Comparison of ENCODE assay signal across 19 cellular contexts in the genomic region with DNA sequence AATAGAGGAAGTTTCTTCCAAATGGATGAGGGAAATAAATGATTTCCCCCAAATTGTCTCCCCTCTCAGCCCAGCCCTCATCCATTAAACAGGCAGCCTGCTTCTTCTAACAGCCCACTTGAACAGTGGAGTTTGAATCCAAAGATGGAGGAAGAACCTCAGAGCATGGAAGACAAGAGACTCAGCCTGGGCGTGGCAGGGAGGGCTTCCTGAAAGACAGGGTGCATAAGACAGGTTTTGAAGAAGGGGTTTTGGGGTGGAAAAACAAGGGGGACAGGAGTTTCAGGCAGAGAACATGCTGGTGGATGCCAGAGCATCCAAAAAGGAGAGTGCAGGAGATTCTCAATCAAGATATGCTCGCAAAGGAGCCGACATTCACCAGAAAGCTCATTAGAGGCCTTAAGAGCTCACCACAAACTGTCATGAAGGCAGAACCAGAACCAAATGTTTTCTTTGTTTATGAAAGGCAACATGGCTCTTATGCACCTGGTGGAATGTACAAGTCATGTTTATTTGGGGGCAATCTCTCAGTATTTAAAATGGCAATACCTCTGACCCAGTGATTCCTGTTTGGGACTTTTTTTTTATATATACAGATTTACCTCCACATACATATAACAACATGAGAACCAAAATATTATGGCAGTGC. TPM values are rescaled to one million over a fixed set of nuclear protein-coding genes. Genes with fewer than 3 reads are reported as not detected.
DNase-seq lines count a peak whose midpoint lies in the region; ATAC-seq and TF ChIP-seq lines count a peak whose summit lies in the region.
"Had no signal": no experiment of that assay in that cellular context is flagged by ENCODE, and none has a peak within 500 bp of the region (broad histone marks: within the 10 kb centered on the region; RNA-seq: fewer than 3 reads in every experiment).

No MANE protein-coding gene starts in this region.

- H3K23ac ChIP-seq in neuronal stem cell (ENCODE audit: low read depth, low read length, poor library complexity) = no peak overlapping the region

- H3K27ac ChIP-seq in neuronal stem cell (replicated peaks; ENCODE audit: low read length) = no peak overlapping the region
- H3K27ac ChIP-seq: coronary artery, epithelial cell of prostate, Peyer's patch, sigmoid colon had no signal

- H3K4me3 ChIP-seq in choroid plexus epithelial cell (ENCODE audit: low read depth, low read length) (no peak overlapping the region), neuronal stem cell (ENCODE audit: low read length in 2 of 2) (no peak overlapping the region)
- H3K4me3 ChIP-seq: coronary artery, Peyer's patch, sigmoid colon had no signal

- H3K4me2 ChIP-seq in neuronal stem cell (ENCODE audit: insufficient read depth, low read length, poor library complexity, severe bottlenecking) = no peak overlapping the region

- no peak overlapping the region for H2BK120ac ChIP-seq in neuronal stem cell (ENCODE audit: low read depth, low read length)

- no peaks in the 10 kb centered on the region for H3K36me3 ChIP-seq in neuronal stem cell (replicated peaks in 1 of 2; ENCODE audit: control insufficient read depth in 2 of 2, insufficient read depth in 2 of 2, low read length in 2 of 2)
- H3K36me3 ChIP-seq: Peyer's patch, sigmoid colon had no signal

- TF ChIP-seq CTCF in choroid plexus epithelial cell (conservative IDR thresholded peaks at IDR 0.05; ENCODE audit: low read depth, low read length) = no peak

- no peak overlapping the region for H3K18ac ChIP-seq in neuronal stem cell (ENCODE audit: low read length)

- ATAC-seq in HG03442 (IDR thresholded peaks at IDR 0.05; ENCODE audit: unreplicated experiment) = no peak
- no peak for ATAC-seq in HG03097 (IDR thresholded peaks at IDR 0.05; ENCODE audit: low FRiP score, unreplicated experiment)
- no peak for ATAC-seq in HG02610 (IDR thresholded peaks at IDR 0.05; ENCODE audit: unreplicated experiment)
- ATAC-seq: activated naive CD8-positive, alpha-beta T cell treated with anti-CD3 and anti-CD28 coated beads, Interleukin-2, amount 50 U/mL, for 24 hours had no signal

- no peaks in the 10 kb centered on the region for H3K79me1 ChIP-seq in neuronal stem cell (ENCODE audit: low read depth, low read length)

- peaks cover 0 to 41% of the 10 kb centered on the region in 2 donors for H3K9me3 ChIP-seq in neuronal stem cell (replicated peaks in 1 of 2; ENCODE audit: control insufficient read depth in 2 of 2, insufficient read depth in 1 of 2, low read depth in 1 of 2, low read length in 2 of 2)
- H3K9me3 ChIP-seq: Peyer's patch had no signal

- no peak overlapping the region for H2BK15ac ChIP-seq in neuronal stem cell (ENCODE audit: low read length)

- no peak overlapping the region for H2AK5ac ChIP-seq in neuronal stem cell (ENCODE audit: low read depth, low read length)

- no peak overlapping the region for H4K91ac ChIP-seq in neuronal stem cell (ENCODE audit: low read depth, low read length, poor library complexity)

- whole genome bisulfite sequencing in neuronal stem cell (ENCODE audit: extremely low coverage in 2 of 2, insufficient read length in 2 of 2, insufficient replicate concordance in 1 of 2), 2 donors = no CpG with 5 or more reads among the region's 3 CpGs

- no peak overlapping the region for H2BK5ac ChIP-seq in neuronal stem cell (ENCODE audit: low read length)

- no peak overlapping the region for H2BK12ac ChIP-seq in neuronal stem cell (ENCODE audit: low read length)

- H3K14ac ChIP-seq in neuronal stem cell (ENCODE audit: low read length) = no peak overlapping the region

- H3K9ac ChIP-seq in neuronal stem cell (ENCODE audit: low read depth, low read length, poor library complexity) = no peak overlapping the region

- H3K4ac ChIP-seq in neuronal stem cell (ENCODE audit: low read length) = no peak overlapping the region

- peaks cover 0 to 49% (median 0%) of the 10 kb centered on the region in 3 experiments for H3K27me3 ChIP-seq in neuronal stem cell (ENCODE audit: control insufficient read depth in 3 of 3, insufficient read depth in 3 of 3, low read depth in 1 of 3, low read length in 3 of 3)
- H3K27me3 ChIP-seq: Peyer's patch had no signal

- DNase-seq in NCI-H345 (lab: John Stamatoyannopoulos, UW) (peak; percentile 27), NCI-H345 treated with DMSO at 0.1 percent for 48 hours (lab: John Stamatoyannopoulos, UW; ENCODE audit: unreplicated experiment) (no peak), M059J (ENCODE audit: low read depth) (peak; percentile 34), choroid plexus epithelial cell (ENCODE audit: low read depth) (peak; percentile 36), neuronal stem cell (ENCODE audit: low spot score) (peak; percentile 44)
- DNase-seq: activated naive CD8-positive, alpha-beta T cell treated with anti-CD3 and anti-CD28 coated beads, Interleukin-2, amount 50 U/mL, for 24 hours; activated T-cell treated with anti-CD3 and anti-CD28 coated beads, Interleukin-2, amount 50 U/mL, for 1 hour; CD8-positive, alpha-beta memory T cell; NCI-H774; Peyer's patch; sigmoid colon had no signal

- H2AFZ ChIP-seq in neuronal stem cell (ENCODE audit: low read length) = no peak overlapping the region

- peaks cover 0 to 3% of the 10 kb centered on the region in 2 donors for H3K4me1 ChIP-seq in neuronal stem cell (ENCODE audit: control insufficient read depth in 2 of 2, insufficient read depth in 1 of 2, low read depth in 1 of 2, low read length in 2 of 2)
- H3K4me1 ChIP-seq: Peyer's patch, sigmoid colon had no signal

- no peak overlapping the region for H4K8ac ChIP-seq in neuronal stem cell (ENCODE audit: low read depth, low read length)

RNA-seq across cellular contexts. Expression of a gene that starts 26.5 kb away (rescaled TPM):
- not detected in 2 replicates for total RNA-seq in M059J (2014; rRNA removed; shearing (Covaris generic))
- polyA plus RNA-seq in neuronal stem cell (2013, experiment 1 of 2) = 0.04 TPM
- 0.04 TPM for polyA plus RNA-seq in neuronal stem cell (2013, experiment 2 of 2)
- total RNA-seq: CD8-positive, alpha-beta memory T cell; HT1080; neural crest cell; sigmoid colon; subcutaneous adipose tissue had no signal

RNA-seq across cellular contexts. Expression of a gene that starts 40.9 kb away (rescaled TPM):
- not detected in 2 replicates for total RNA-seq in M059J (2014; rRNA removed; shearing (Covaris generic))
- not detected for polyA plus RNA-seq in neuronal stem cell (2013, experiment 1 of 2)
- polyA plus RNA-seq in neuronal stem cell (2013, experiment 2 of 2) = not detected
- total RNA-seq: CD8-positive, alpha-beta memory T cell; HT1080; neural crest cell; Peyer's patch; sigmoid colon; subcutaneous adipose tissue had no signal
- polyA plus RNA-seq: CD8-positive, alpha-beta memory T cell; sigmoid colon had no signal

RNA-seq across cellular contexts. Expression of a gene that starts 55.9 kb away (rescaled TPM):
- not detected in 2 replicates for total RNA-seq in M059J (2014; rRNA removed; shearing (Covaris generic))
- polyA plus RNA-seq in neuronal stem cell (2013, experiment 1 of 2) = not detected
- polyA plus RNA-seq in neuronal stem cell (2013, experiment 2 of 2) = not detected
- total RNA-seq: CD8-positive, alpha-beta memory T cell; HT1080; neural crest cell; Peyer's patch; sigmoid colon; subcutaneous adipose tissue had no signal
- polyA plus RNA-seq: CD8-positive, alpha-beta memory T cell; sigmoid colon had no signal
